Comparison of ENCODE assay signal across 1 cellular context in genomic region chr12:120239776-120240494, GRCh38.
TF ChIP-seq lines count a peak whose summit lies in the region.

No MANE protein-coding gene starts in this region.

TF ChIP-seq in K562, 482 proteins besides CTCF, POLR2A, EP300 and RAD21:
- peak; percentile 2; the same call in 1 of the 2 replicates for TF ChIP-seq CBFA2T3 (IDR thresholded peaks at IDR 0.05)
- no peak for TF ChIP-seq FOXJ3 (CRISPR knock-in tag; IDR thresholded peaks at IDR 0.05)
